8 cellular contexts compared by ENCODE assay signal in the genomic region with DNA sequence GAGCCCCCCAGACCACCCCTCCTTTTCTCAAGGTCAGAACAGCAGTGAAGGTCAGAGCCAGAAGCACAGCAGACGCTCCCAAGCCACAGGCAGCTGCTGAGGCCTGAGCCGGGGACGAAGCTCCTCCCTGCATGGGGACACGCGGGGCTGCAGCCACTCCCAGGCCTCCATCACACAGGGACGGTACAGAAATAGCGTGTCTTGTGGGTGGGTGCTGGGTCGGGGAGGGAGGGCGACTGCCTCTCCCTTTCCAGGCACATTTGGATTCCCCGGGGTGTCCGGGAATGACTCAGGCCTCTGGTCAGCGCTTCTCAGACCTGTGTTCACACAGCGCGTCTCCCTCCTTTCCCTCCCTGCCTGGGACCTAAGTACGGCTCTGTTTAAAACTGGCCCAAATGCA. TPM values are rescaled to one million over a fixed set of nuclear protein-coding genes. Genes with fewer than 3 reads are reported as not detected.
DNase-seq lines count a peak whose midpoint lies in the region; ATAC-seq and TF ChIP-seq lines count a peak whose summit lies in the region.

No MANE protein-coding gene starts in this region.

- H3K36me3 ChIP-seq in HAP-1 (replicated peaks) (no peaks in the 10 kb centered on the region), gastrocnemius medialis (no peaks in the 10 kb centered on the region)

- no peaks in the 10 kb centered on the region for H3K27me3 ChIP-seq in AG04450 (ENCODE audit: control insufficient read depth, insufficient read depth, low read length)
- no peaks in the 10 kb centered on the region for H3K27me3 ChIP-seq in HAP-1 (ENCODE audit: low read depth)
- H3K27me3 ChIP-seq in gastrocnemius medialis = no peaks in the 10 kb centered on the region

- intact Hi-C loops in cardiac septum (cut with DNase I) = no loop called here
- intact Hi-C loops in gastrocnemius medialis (cut with DNase I; ENCODE audit: low total_unique reads) = no loop called here

- H3K4me3 ChIP-seq in AG04450 (ENCODE audit: low read depth, low read length) = no peak overlapping the region
- no peak overlapping the region for H3K4me3 ChIP-seq in HAP-1
- H3K4me3 ChIP-seq in gastrocnemius medialis = peak overlapping the region; percentile 9 to 31 (median 22)

- peaks cover 10% of the 10 kb centered on the region for H3K4me1 Mint-ChIP-seq in WTC11

- peaks cover 3% of the 10 kb centered on the region for H3K9me3 Mint-ChIP-seq in WTC11

- in situ Hi-C loops in HAP-1 (cut with MboI; ENCODE audit: low sequenced_read_pairs) = no loop called here
- in situ Hi-C loops in gastrocnemius medialis (cut with MboI; ENCODE audit: low sequenced_read_pairs in 4 of 4) = no loop called here

- peak; percentile 47 to 65 for TF ChIP-seq POLR2A in gastrocnemius medialis (IDR thresholded peaks at IDR 0.05)

- CTCF ChIA-PET in AG04450 (lab: Charles Lee) (interaction anchor here (0.7 kb wide), 1 partner anchor 13 kb away, joined by 3 read pairs; no protein-coding TSS in a partner anchor), WTC11 (lab: Charles Lee) (interaction anchor here (0.6 to 1.5 kb wide), 3 partner anchors 12 to 127 kb away, joined by 3 to 6 read pairs (median 3); no protein-coding TSS in a partner anchor)

- H3K4me1 ChIP-seq in HAP-1 (no peaks in the 10 kb centered on the region), gastrocnemius medialis (peaks cover 25 to 38% of the 10 kb centered on the region in 2 donors)

- peaks cover 3% of the 10 kb centered on the region; the same call in 1 of the 2 replicates for H3K36me3 Mint-ChIP-seq in WTC11

- H3K9me3 ChIP-seq in AG04450 (ENCODE audit: control insufficient read depth, insufficient read depth, low read length) = peaks cover under 1% of the 10 kb centered on the region; the same call in 1 of the 2 replicates
- H3K9me3 ChIP-seq in HAP-1 = no peaks in the 10 kb centered on the region
- no peaks in the 10 kb centered on the region for H3K9me3 ChIP-seq in gastrocnemius medialis

- H3K27ac Mint-ChIP-seq in WTC11 = no peak overlapping the region

- H3K27me3 Mint-ChIP-seq in WTC11 (ENCODE audit: low read depth) = no peaks in the 10 kb centered on the region

- no peak for TF ChIP-seq CTCF in AG04450 (IDR thresholded peaks at IDR 0.05; ENCODE audit: low read depth, low read length)
- TF ChIP-seq CTCF in WTC11 (IDR thresholded peaks at IDR 0.05) = no peak
- TF ChIP-seq CTCF in gastrocnemius medialis (IDR thresholded peaks at IDR 0.05 in 4 of 5, conservative IDR thresholded peaks at IDR 0.05 in 1 of 5) = no peak

- ATAC-seq in WTC11 (peak; percentile 43), gastrocnemius medialis (peak; percentile 71 to 89), GM21526 (IDR thresholded peaks at IDR 0.05; ENCODE audit: low FRiP score, unreplicated experiment) (no peak), GM18907 (IDR thresholded peaks at IDR 0.05; ENCODE audit: unreplicated experiment) (no peak)

- H3K4me3 Mint-ChIP-seq in WTC11 = no peak overlapping the region

- peak; percentile 70 for DNase-seq in AG04450 (ENCODE audit: low read depth, low spot score)
- DNase-seq in HAP-1 (ENCODE audit: low spot score in 2 of 2) = peak; percentile 4 to 61
- peak; percentile 24 for DNase-seq in WTC11 (ENCODE audit: low spot score)
- DNase-seq in cardiac septum (ENCODE audit: low spot score) = peak; percentile 86
- DNase-seq in gastrocnemius medialis = peak; percentile 80 to 83
- DNase-seq in activated CD8-positive, alpha-beta memory T cell treated with anti-CD3 and anti-CD28 coated beads, Interleukin-2, amount 50 U/mL, for 48 hours = no peak

- peak overlapping the region; percentile 39 for H3K27ac ChIP-seq in AG04450 (ENCODE audit: low read depth, low read length)
- peak overlapping the region; percentile 50 to 75 (median 69) for H3K27ac ChIP-seq in gastrocnemius medialis

- POLR2A ChIA-PET in AG04450 (lab: Yijun Ruan, JAX) = interaction anchor here (0.7 to 1.1 kb wide), 5 partner anchors 12 to 34 kb away, joined by 3 to 7 read pairs (median 5); no protein-coding TSS in a partner anchor
- POLR2A ChIA-PET in WTC11 (lab: Charles Lee) = interaction anchor here (1.0 kb wide), 1 partner anchor 482 kb away, joined by 5 read pairs; no protein-coding TSS in a partner anchor

TF ChIP-seq in WTC11, 78 proteins besides CTCF, POLR2A, EP300 and RAD21:
- TF ChIP-seq HMGA2 (CRISPR knock-in tag; IDR thresholded peaks at IDR 0.05) (no peak), E2F5 (CRISPR knock-in tag; IDR thresholded peaks at IDR 0.05) (no peak)

RNA-seq across cellular contexts. Expression of gene RASA3, which starts 33.2 kb away (rescaled TPM):
- polyA plus RNA-seq in AG04450 (2011; rRNA removed) = 25.2 and 26.8 TPM in 2 replicates
- 32.8 and 38.1 TPM in 2 replicates for polyA minus RNA-seq in AG04450 (2011; rRNA and poly(A)+ RNA removed)
- total RNA-seq in WTC11 (2021) = 16.5 to 22.3 TPM (median 16.9 TPM) in 3 replicates
- 9.7 TPM for total RNA-seq in cardiac septum
- total RNA-seq in gastrocnemius medialis = 10 to 100 TPM in 2 of 4 donors, 1 to 10 TPM in 2; 3.4 to 22.2 (median 10.8) TPM

Comparison
In these comparisons a context has a peak if more than half of its experiments do, and no peak if none do; other contexts are left out.
1. H3K4me3 ChIP-seq: peak in gastrocnemius medialis (4 of 4); none in AG04450 (single experiment) and HAP-1 (single experiment).
2. ATAC-seq: peak in WTC11 (single experiment) and gastrocnemius medialis (2 of 2); none in GM21526 (single experiment) and GM18907 (single experiment).